ENCODE assay signal across 1 cellular context in the genomic region with DNA sequence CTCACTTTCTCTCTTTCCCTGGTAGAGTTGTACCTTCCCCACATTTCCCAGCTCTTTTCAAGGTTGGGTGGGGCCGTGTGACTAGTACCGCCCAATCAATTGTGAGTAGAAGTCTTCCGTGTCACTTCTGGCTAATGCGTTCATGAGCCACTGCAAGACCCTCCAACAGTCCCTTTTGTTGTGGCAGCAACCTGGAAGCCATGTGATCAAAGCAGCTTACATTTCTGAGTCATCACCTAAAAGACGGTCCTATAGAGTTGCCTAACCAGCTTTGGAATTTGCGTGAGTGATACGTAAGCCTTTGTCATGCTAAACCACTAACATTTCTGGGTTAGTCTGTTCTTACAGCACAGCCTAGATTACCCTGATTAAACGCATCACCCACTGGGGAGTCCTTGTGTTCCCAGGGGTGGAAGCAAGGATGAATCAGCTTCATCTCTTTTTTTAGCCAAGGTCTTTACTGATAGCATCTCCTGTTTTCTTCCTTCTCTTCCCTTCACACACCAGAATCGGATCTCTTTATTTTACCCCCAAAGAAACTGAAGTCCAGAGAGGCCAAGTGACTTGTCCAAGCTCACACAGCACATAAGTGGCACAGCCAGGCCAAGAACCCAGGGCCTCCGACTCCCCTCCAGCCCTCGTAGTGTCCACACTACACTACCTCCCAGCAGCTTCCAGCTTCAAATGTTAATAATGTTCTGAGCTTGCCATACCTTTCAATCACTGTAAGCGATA.
TF ChIP-seq lines count a peak whose summit lies in the region.

No MANE protein-coding gene starts in this region.

TF ChIP-seq in SK-N-SH, 30 proteins besides CTCF, POLR2A, EP300 and RAD21 (continued from another document):
- TF ChIP-seq TEAD4 (IDR thresholded peaks at IDR 0.05; ENCODE audit: borderline replicate concordance, insufficient read depth), result peak; percentile 89
- TF ChIP-seq, protein P1, sequence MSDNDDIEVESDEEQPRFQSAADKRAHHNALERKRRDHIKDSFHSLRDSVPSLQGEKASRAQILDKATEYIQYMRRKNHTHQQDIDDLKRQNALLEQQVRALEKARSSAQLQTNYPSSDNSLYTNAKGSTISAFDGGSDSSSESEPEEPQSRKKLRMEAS (IDR thresholded peaks at IDR 0.05; ENCODE audit: low read depth), result peak; percentile 90
- TF ChIP-seq NFIC (IDR thresholded peaks at IDR 0.05; ENCODE audit: borderline replicate concordance), result peak; percentile 79; the same call in 1 of the 2 replicates
- no peak for TF ChIP-seq GABPA (IDR thresholded peaks at IDR 0.05; ENCODE audit: low read depth)
- 0 out of 2 replicates have a peak, but pooled peaks have one; percentile 50 for TF ChIP-seq FOXM1 (IDR thresholded peaks at IDR 0.05; ENCODE audit: low read depth)
- TF ChIP-seq, protein P2, sequence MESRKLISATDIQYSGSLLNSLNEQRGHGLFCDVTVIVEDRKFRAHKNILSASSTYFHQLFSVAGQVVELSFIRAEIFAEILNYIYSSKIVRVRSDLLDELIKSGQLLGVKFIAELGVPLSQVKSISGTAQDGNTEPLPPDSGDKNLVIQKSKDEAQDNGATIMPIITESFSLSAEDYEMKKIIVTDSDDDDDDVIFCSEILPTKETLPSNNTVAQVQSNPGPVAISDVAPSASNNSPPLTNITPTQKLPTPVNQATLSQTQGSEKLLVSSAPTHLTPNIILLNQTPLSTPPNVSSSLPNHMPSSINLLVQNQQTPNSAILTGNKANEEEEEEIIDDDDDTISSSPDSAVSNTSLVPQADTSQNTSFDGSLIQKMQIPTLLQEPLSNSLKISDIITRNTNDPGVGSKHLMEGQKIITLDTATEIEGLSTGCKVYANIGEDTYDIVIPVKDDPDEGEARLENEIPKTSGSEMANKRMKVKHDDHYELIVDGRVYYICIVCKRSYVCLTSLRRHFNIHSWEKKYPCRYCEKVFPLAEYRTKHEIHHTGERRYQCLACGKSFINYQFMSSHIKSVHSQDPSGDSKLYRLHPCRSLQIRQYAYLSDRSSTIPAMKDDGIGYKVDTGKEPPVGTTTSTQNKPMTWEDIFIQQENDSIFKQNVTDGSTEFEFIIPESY (IDR thresholded peaks at IDR 0.05; ENCODE audit: borderline replicate concordance, low read depth), result peak; percentile 66; the same call in 1 of the 2 replicates
- TF ChIP-seq RXRA (IDR thresholded peaks at IDR 0.05; ENCODE audit: borderline replicate concordance, low read depth), result peak; percentile 85
- peak; percentile 57; the same call in 1 of the 2 replicates for TF ChIP-seq POLR2AphosphoS5 (IDR thresholded peaks at IDR 0.05; ENCODE audit: low read depth, low read length)
- TF ChIP-seq MEF2A (IDR thresholded peaks at IDR 0.05; ENCODE audit: borderline replicate concordance, low read depth), result peak; percentile 93
- TF ChIP-seq, protein P3, sequence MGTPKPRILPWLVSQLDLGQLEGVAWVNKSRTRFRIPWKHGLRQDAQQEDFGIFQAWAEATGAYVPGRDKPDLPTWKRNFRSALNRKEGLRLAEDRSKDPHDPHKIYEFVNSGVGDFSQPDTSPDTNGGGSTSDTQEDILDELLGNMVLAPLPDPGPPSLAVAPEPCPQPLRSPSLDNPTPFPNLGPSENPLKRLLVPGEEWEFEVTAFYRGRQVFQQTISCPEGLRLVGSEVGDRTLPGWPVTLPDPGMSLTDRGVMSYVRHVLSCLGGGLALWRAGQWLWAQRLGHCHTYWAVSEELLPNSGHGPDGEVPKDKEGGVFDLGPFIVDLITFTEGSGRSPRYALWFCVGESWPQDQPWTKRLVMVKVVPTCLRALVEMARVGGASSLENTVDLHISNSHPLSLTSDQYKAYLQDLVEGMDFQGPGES (IDR thresholded peaks at IDR 0.05; ENCODE audit: low read depth, low read length), result no peak
- TF ChIP-seq TCF12 (IDR thresholded peaks at IDR 0.05), result peak; percentile 95
